13 cellular contexts compared by ENCODE assay signal in the genomic region with DNA sequence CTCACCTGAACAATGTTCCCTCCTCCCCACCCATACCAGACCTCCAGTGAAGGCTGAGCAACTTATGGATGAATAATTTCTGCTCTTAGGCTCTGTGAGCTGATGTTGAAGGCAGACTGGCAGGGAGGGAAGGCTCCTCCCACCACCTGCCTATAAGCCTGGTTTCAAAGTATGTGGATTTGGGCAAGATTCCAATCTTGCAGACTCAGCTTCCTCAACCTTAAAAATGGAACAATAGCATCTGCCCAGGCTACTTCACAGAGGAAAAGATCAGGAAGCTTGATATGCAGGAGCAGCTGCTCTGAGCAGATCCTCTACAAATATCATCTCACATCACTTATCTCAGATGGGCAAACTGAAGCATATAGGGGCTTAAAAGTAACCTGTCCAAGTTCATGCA.
A peak's percentile ranks its signal among the peaks of the same experiment; 100 is the strongest.
DNase-seq lines count a peak whose midpoint lies in the region; ATAC-seq and TF ChIP-seq lines count a peak whose summit lies in the region.
"Had no signal": no experiment of that assay in that cellular context is flagged by ENCODE, and none has a peak within 500 bp of the region (broad histone marks: within the 10 kb centered on the region; RNA-seq: fewer than 3 reads in every experiment).

No MANE protein-coding gene starts in this region.

- H3K36me3 ChIP-seq in BLaER1 (no peaks in the 10 kb centered on the region; the same call in 1 of the 2 replicates), IMR-90 (ENCODE audit: control insufficient read depth, insufficient read depth, low read length) (no peaks in the 10 kb centered on the region), RWPE2 (ENCODE audit: low read depth) (no peaks in the 10 kb centered on the region), tibial artery (no peaks in the 10 kb centered on the region)
- H3K36me3 ChIP-seq: esophagus squamous epithelium, SJSA1 had no signal

- intact Hi-C loops in IMR-90 (cut with micrococcal nuclease) (no loop called here), tibial artery (cut with DNase I; ENCODE audit: low total_unique reads) (loop anchor here (5.0 kb wide), 1 partner anchor 33 kb away; no protein-coding TSS in a partner anchor)

- H3K56ac ChIP-seq in IMR-90 (ENCODE audit: extremely low read depth, insufficient read depth, low read length): no peak overlapping the region

- no peak overlapping the region for H3K4me3 ChIP-seq in BLaER1
- H3K4me3 ChIP-seq in IMR-90 (ENCODE audit: insufficient read depth, low read depth, low read length): no peak overlapping the region
- no peak overlapping the region for H3K4me3 ChIP-seq in RWPE2 (ENCODE audit: severe bottlenecking)
- H3K4me3 ChIP-seq in tibial artery: no peak overlapping the region
- H3K4me3 ChIP-seq: esophagus squamous epithelium, SJSA1 had no signal

- no peak overlapping the region for H4K5ac ChIP-seq in IMR-90 (ENCODE audit: low read depth, low read length)

- DNase-seq in IMR-90: peak; percentile 35
- DNase-seq in RWPE2 (ENCODE audit: low spot score): no peak
- DNase-seq in glomerular visceral epithelial cell (ENCODE audit: extremely low spot score): peak; percentile 50
- no peak for DNase-seq in tibial artery
- no peak for DNase-seq in T-helper 1 cell
- DNase-seq: activated CD4-positive, alpha-beta T cell treated with anti-CD3 and anti-CD28 coated beads for 36 hours; CD4-positive, CD25-positive, alpha-beta regulatory T cell; esophagus squamous epithelium had no signal

- H3K4ac ChIP-seq in IMR-90 (ENCODE audit: low read depth, low read length): 0 out of 2 replicates have a peak overlapping the region, but pooled peaks have one; percentile 3

- H2BK20ac ChIP-seq in IMR-90 (ENCODE audit: low read depth, low read length): no peak overlapping the region

- no peak overlapping the region for H3K14ac ChIP-seq in IMR-90 (replicated peaks; ENCODE audit: low read depth, low read length)

- TF ChIP-seq CTCF in IMR-90 (conservative IDR thresholded peaks at IDR 0.05; ENCODE audit: low read depth, low read length) (no peak), RWPE2 (IDR thresholded peaks at IDR 0.05; ENCODE audit: poor library complexity, severe bottlenecking) (no peak), tibial artery (IDR thresholded peaks at IDR 0.05) (no peak)

- peak overlapping the region; percentile 44 for H3K4me2 ChIP-seq in BLaER1
- H3K4me2 ChIP-seq in IMR-90 (ENCODE audit: low read depth, low read length): no peak overlapping the region

- H2BK120ac ChIP-seq in IMR-90 (ENCODE audit: low read depth, low read length): no peak overlapping the region

- dilution Hi-C loops in IMR-90 (cut with HindIII; ENCODE audit: low sequenced_read_pairs, unreplicated experiment): no loop called here

- in situ Hi-C loops in IMR-90 (cut with MboI; ENCODE audit: low sequenced_read_pairs): no loop called here

- no peak overlapping the region for H4K8ac ChIP-seq in IMR-90 (ENCODE audit: low read depth in 2 of 2, low read length in 2 of 2)

- CTCF ChIA-PET in IMR-90 (lab: Yijun Ruan, JAX): no interaction called here

- no peak overlapping the region for H2BK5ac ChIP-seq in IMR-90 (ENCODE audit: low read depth, low read length, poor library complexity, severe bottlenecking)

- no peak overlapping the region for H2AK9ac ChIP-seq in IMR-90 (replicated peaks; ENCODE audit: low read depth, low read length, poor library complexity)

- H3K79me1 ChIP-seq in IMR-90 (ENCODE audit: low read depth in 1 of 2, low read length in 2 of 2): no peaks in the 10 kb centered on the region

- no peak overlapping the region for H4K91ac ChIP-seq in IMR-90 (ENCODE audit: insufficient read depth, low read depth, low read length)

- POLR2A ChIA-PET in IMR-90 (lab: Charles Lee; ENCODE audit: unreplicated experiment): no interaction called here

- H3K9ac ChIP-seq in BLaER1 (no peak overlapping the region), IMR-90 (ENCODE audit: low read depth, low read length) (no peak overlapping the region)

- ATAC-seq in IMR-90 (ENCODE audit: low read depth): no peak
- peak; percentile 80 for ATAC-seq in RWPE2 (ENCODE audit: low read depth)
- ATAC-seq in HG02571 (IDR thresholded peaks at IDR 0.05; ENCODE audit: unreplicated experiment): no peak
- ATAC-seq in HG02588 (IDR thresholded peaks at IDR 0.05; ENCODE audit: unreplicated experiment): no peak
- ATAC-seq: activated CD4-positive, alpha-beta T cell treated with anti-CD3 and anti-CD28 coated beads for 36 hours; HCT116 had no signal

- no peak overlapping the region for H2AFZ ChIP-seq in IMR-90 (replicated peaks; ENCODE audit: low read length, poor library complexity)

- H2BK15ac ChIP-seq in IMR-90 (ENCODE audit: low read depth, low read length): peak overlapping the region; percentile 82; the same call in 1 of the 3 replicates

- BruUV-seq in IMR-90 (replicated peaks; lab: Mats Ljungman, UMichigan): no TSS peak

- H3K9me3 ChIP-seq in BLaER1: peaks cover under 1% of the 10 kb centered on the region; the same call in 1 of the 2 replicates
- H3K9me3 ChIP-seq in IMR-90 (ENCODE audit: control insufficient read depth, insufficient read depth, low read length): peaks cover 10% of the 10 kb centered on the region
- H3K9me3 ChIP-seq in RWPE2 (ENCODE audit: severe bottlenecking): peaks cover 7% of the 10 kb centered on the region
- peaks cover 2 to 14% (median 12%) of the 10 kb centered on the region in 3 donors for H3K9me3 ChIP-seq in tibial artery

- no peak for TF ChIP-seq RAD21 in IMR-90 (IDR thresholded peaks at IDR 0.05; ENCODE audit: low read length)

- no peak overlapping the region for H3K18ac ChIP-seq in IMR-90 (ENCODE audit: low read depth, low read length)

- H3K23ac ChIP-seq in IMR-90 (ENCODE audit: low read depth, low read length): no peak overlapping the region

- H3K27me3 ChIP-seq in BLaER1 (no peaks in the 10 kb centered on the region), IMR-90 (ENCODE audit: control insufficient read depth, insufficient read depth, low read length) (no peaks in the 10 kb centered on the region), RWPE2 (ENCODE audit: insufficient read depth, poor library complexity, severe bottlenecking) (no peaks in the 10 kb centered on the region), tibial artery (no peaks in the 10 kb centered on the region)
- H3K27me3 ChIP-seq: esophagus squamous epithelium, SJSA1 had no signal

- no peak for TF ChIP-seq POLR2A in IMR-90 (IDR thresholded peaks at IDR 0.05; ENCODE audit: low read depth, low read length)

- H3K27ac ChIP-seq in BLaER1 (no peak overlapping the region), IMR-90 (ENCODE audit: insufficient read depth, low read length) (no peak overlapping the region), RWPE2 (ENCODE audit: poor library complexity, severe bottlenecking) (peak overlapping the region; percentile 67), tibial artery (no peak overlapping the region)

- 0 out of 2 replicates have a peak overlapping the region, but pooled peaks have one; percentile 5 for H2AK5ac ChIP-seq in IMR-90 (ENCODE audit: low read depth, low read length)

- H4K20me1 ChIP-seq in BLaER1: no peaks in the 10 kb centered on the region
- H4K20me1 ChIP-seq in IMR-90 (ENCODE audit: insufficient read depth, low read length): no peaks in the 10 kb centered on the region

- peaks cover 34% of the 10 kb centered on the region for H3K4me1 ChIP-seq in BLaER1
- H3K4me1 ChIP-seq in IMR-90 (ENCODE audit: control insufficient read depth, insufficient read depth, low read length): peaks cover 11% of the 10 kb centered on the region
- H3K4me1 ChIP-seq in RWPE2 (ENCODE audit: insufficient read depth, poor library complexity, severe bottlenecking): peaks cover 3% of the 10 kb centered on the region
- H3K4me1 ChIP-seq in tibial artery: peaks cover 0 to 19% (median 12%) of the 10 kb centered on the region in 4 donors

- peaks cover 4% of the 10 kb centered on the region for H3K9me1 ChIP-seq in IMR-90 (ENCODE audit: insufficient read depth, low read length)

TF ChIP-seq in IMR-90, 13 proteins besides CTCF, POLR2A, EP300 and RAD21:
- TF ChIP-seq SMC3 (IDR thresholded peaks at IDR 0.05; ENCODE audit: low read depth, low read length) (no peak), BHLHE40 (IDR thresholded peaks at IDR 0.05; ENCODE audit: low read depth, low read length) (no peak), RCOR1 (IDR thresholded peaks at IDR 0.05; ENCODE audit: insufficient replicate concordance, low read length) (no peak), CHD1 (IDR thresholded peaks at IDR 0.05; ENCODE audit: low read depth, low read length) (no peak), CEBPB (IDR thresholded peaks at IDR 0.05; ENCODE audit: low read depth, low read length) (no peak), MAZ (IDR thresholded peaks at IDR 0.05; ENCODE audit: borderline replicate concordance, low read depth, low read length) (no peak)
- TF ChIP-seq, protein P1, sequence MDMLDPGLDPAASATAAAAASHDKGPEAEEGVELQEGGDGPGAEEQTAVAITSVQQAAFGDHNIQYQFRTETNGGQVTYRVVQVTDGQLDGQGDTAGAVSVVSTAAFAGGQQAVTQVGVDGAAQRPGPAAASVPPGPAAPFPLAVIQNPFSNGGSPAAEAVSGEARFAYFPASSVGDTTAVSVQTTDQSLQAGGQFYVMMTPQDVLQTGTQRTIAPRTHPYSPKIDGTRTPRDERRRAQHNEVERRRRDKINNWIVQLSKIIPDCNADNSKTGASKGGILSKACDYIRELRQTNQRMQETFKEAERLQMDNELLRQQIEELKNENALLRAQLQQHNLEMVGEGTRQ (IDR thresholded peaks at IDR 0.05; ENCODE audit: low read depth, low read length): no peak

Comparison
In these comparisons a context has a peak if more than half of its experiments do, and no peak if none do; other contexts are left out.
1. DNase-seq: peak in IMR-90 (single experiment) and glomerular visceral epithelial cell (single experiment); none in RWPE2 (single experiment), tibial artery (0 of 2) and T-helper 1 cell (0 of 5).